Comparison of ENCODE assay signal across 19 cellular contexts in the genomic region with DNA sequence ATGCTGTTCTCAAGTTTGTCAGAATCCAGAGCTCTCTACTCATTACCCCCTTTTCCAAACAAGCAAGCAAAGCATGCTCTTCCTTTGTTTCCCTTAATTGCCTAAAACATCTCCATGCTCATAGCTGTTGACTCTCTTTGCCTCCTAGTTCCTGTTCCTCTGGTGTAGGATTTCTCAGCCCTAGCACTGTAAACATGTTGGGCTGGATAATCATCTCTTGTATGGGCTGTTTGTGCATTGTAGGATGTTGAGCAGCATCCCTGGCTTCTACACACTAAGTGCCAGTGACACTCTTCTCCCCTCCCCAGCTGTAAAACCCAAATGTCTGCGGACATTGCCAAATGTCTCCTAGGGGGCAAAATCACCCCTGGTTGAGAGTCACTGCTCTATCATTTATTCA. TPM values are rescaled to one million over a fixed set of nuclear protein-coding genes. Genes with fewer than 3 reads are reported as not detected.
DNase-seq lines count a peak whose midpoint lies in the region; ATAC-seq and TF ChIP-seq lines count a peak whose summit lies in the region.
"Had no signal": no experiment of that assay in that cellular context is flagged by ENCODE, and none has a peak within 500 bp of the region (broad histone marks: within the 10 kb centered on the region; RNA-seq: fewer than 3 reads in every experiment).

No MANE protein-coding gene starts in this region.

- H3K4me1 ChIP-seq in heart right ventricle = peaks cover 11 to 51% (median 39%) of the 10 kb centered on the region in 9 donors

- no peak for TF ChIP-seq CTCF in heart right ventricle (IDR thresholded peaks at IDR 0.05)

- H3K4me3 ChIP-seq in heart right ventricle = no peak overlapping the region

- peaks cover 0 to 60% (median 11%) of the 10 kb centered on the region in 9 donors for H3K36me3 ChIP-seq in heart right ventricle

- H3K4me1 Mint-ChIP-seq in naive thymus-derived CD8-positive, alpha-beta T cell = peaks cover 42 to 82% (median 73%) of the 10 kb centered on the region in 4 donors

- peak; percentile 50 for DNase-seq in cardiac septum (ENCODE audit: low spot score)
- DNase-seq in heart right ventricle = no peak
- DNase-seq in naive thymus-derived CD8-positive, alpha-beta T cell = no peak
- DNase-seq in COR-L47 (lab: John Stamatoyannopoulos, UW) = no peak
- DNase-seq in NCI-H510A treated with DMSO at 0.1 percent for 48 hours (lab: John Stamatoyannopoulos, UW) = no peak
- DNase-seq in stimulated activated CD4-positive, alpha-beta T cell treated with anti-CD3 and anti-CD28 coated beads, Interleukin-12 subunit alpha, Interleukin-12 subunit beta, amount 100 ng/mL, for 4 hours = no peak
- DNase-seq: DMS79 treated with DMSO at 0.1 percent for 48 hours, H7, NCI-H1048, NCI-H1436 treated with DMSO at 0.1 percent for 48 hours, NCI-H2081, NCI-H774, PC-3 had no signal

- H3K36me3 Mint-ChIP-seq in naive thymus-derived CD8-positive, alpha-beta T cell = peaks cover 23 to 84% (median 27%) of the 10 kb centered on the region in 3 donors

- H3K27ac ChIP-seq in heart right ventricle (no peak overlapping the region), cingulate gyrus (ENCODE audit: low read depth, low read length) (peak overlapping the region; percentile 10), temporal lobe (ENCODE audit: low read depth, low read length) (peak overlapping the region; percentile 28)
- H3K27ac ChIP-seq: KMS-11, RWPE1 had no signal

- no peak for ATAC-seq in heart right ventricle
- no peak for ATAC-seq in naive thymus-derived CD8-positive, alpha-beta T cell
- ATAC-seq: HepG2, PC-3 had no signal

- intact Hi-C loops in cardiac septum (cut with DNase I) = loop anchor here (5.0 kb wide), 1 partner anchor 56 kb away; no protein-coding TSS in a partner anchor
- intact Hi-C loops in heart right ventricle (cut with DNase I) = no loop called here

- WGBS in heart right ventricle, 2 donors = 90 to 95% methylated on average over 1 of the region's 1 CpG

- H3K9me3 Mint-ChIP-seq in naive thymus-derived CD8-positive, alpha-beta T cell = no peaks in the 10 kb centered on the region

- POLR2A ChIA-PET in naive thymus-derived CD8-positive, alpha-beta T cell (lab: Charles Lee) = interaction anchor here (1.1 to 1.4 kb wide), 3 partner anchors 9 to 38 kb away, joined by 3 to 5 read pairs (median 4); no protein-coding TSS in a partner anchor

- peak overlapping the region in 6 of 10 donors; percentile 11 to 88 (median 54) for H3K27ac Mint-ChIP-seq in naive thymus-derived CD8-positive, alpha-beta T cell
- H3K27ac Mint-ChIP-seq: CD14-positive monocyte had no signal

- H3K9me3 ChIP-seq in heart right ventricle = no peaks in the 10 kb centered on the region

- no peaks in the 10 kb centered on the region for H3K27me3 Mint-ChIP-seq in naive thymus-derived CD8-positive, alpha-beta T cell

- no peak overlapping the region for H3K4me3 Mint-ChIP-seq in naive thymus-derived CD8-positive, alpha-beta T cell

- H3K27me3 ChIP-seq in heart right ventricle = no peaks in the 10 kb centered on the region

RNA-seq across cellular contexts. Expression of a gene that starts 14.0 kb away (rescaled TPM):
- total RNA-seq in cardiac septum (19.0 TPM), heart right ventricle (10 to 100 TPM; 12.9 to 21.0 (median 13.9) TPM), temporal lobe (4.2 TPM)
- polyA plus RNA-seq in heart right ventricle = 10 to 100 TPM; 13.5 to 15.3 TPM
- 10 to 100 TPM; 48.7 to 50.6 TPM for total RNA-seq in naive thymus-derived CD8-positive, alpha-beta T cell
- 10 to 100 TPM in 1 of 3 donors, 1 to 10 TPM in 2; 1.9 to 14.3 (median 5.5) TPM for polyA plus RNA-seq in naive thymus-derived CD8-positive, alpha-beta T cell

RNA-seq across cellular contexts. Expression of a gene that starts 58.8 kb away (rescaled TPM):
- total RNA-seq in cardiac septum (1.7 TPM), heart right ventricle (1 to 10 TPM in 4 of 10 donors, under 1 TPM in 6; 0.62 to 8.8 (median 0.94) TPM), temporal lobe (0.49 TPM)
- polyA plus RNA-seq in heart right ventricle = 1 to 10 TPM; 1.7 to 2.7 TPM
- 100 to 1,000 TPM; 263 to 268 TPM for total RNA-seq in naive thymus-derived CD8-positive, alpha-beta T cell
- 100 to 1,000 TPM in 2 of 3 donors, 10 to 100 TPM in 1; 93.7 to 196 (median 136) TPM for polyA plus RNA-seq in naive thymus-derived CD8-positive, alpha-beta T cell

Comparison
In these comparisons a context has a peak if more than half of its experiments do, and no peak if none do; other contexts are left out.
1. H3K27ac ChIP-seq: peak in cingulate gyrus (single experiment) and temporal lobe (single experiment); none in heart right ventricle (0 of 10).
2. RNA of a gene that starts 58.8 kb away (total RNA-seq): 263 to 268 TPM in naive thymus-derived CD8-positive, alpha-beta T cell; 1.7 TPM in cardiac septum (single experiment), 0.62 to 8.8 TPM in heart right ventricle and 0.49 TPM in temporal lobe (single experiment); every median in the first group is over 10 times any median in the second.